Comparison of ENCODE assay signal across 1 cellular context in genomic region chr12:4819654-4820053, GRCh38.
TF ChIP-seq lines count a peak whose summit lies in the region.

No MANE protein-coding gene starts in this region.

TF ChIP-seq in WTC11, 78 proteins besides CTCF, POLR2A, EP300 and RAD21 (continued from another document):
- no peak for TF ChIP-seq NR1H2 (CRISPR knock-in tag; IDR thresholded peaks at IDR 0.05)
TF ChIP-seq in WTC11: peak in this region for 0.
